8 cellular contexts compared by ENCODE assay signal in the genomic region with DNA sequence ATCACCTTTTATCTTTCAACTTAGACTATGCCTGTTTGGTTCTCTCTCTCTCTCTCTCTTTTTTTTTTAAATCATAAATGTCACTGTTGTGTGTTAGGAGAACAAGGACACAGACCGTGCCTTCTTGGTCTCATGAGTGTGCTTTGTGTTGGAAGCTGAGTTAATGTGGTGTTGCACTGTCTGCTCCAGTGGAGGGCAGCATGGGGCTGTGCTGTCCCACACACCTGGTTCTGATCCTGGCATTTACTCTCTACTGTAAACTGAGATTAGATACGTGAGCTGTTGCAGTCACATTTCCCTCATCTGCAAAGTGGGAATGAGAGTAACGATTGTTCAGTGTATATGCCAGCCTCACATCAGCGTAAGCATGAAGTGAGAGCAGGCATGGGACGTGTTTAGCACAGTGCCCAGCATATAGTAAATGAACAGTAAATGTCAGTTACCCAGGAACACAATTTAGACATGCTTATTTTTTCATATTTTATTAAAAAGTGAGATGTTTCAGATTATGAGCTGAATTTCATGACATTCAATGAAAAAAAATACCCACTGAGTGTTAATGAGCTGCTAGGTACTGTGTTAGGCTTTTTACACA.
A peak's percentile ranks its signal among the peaks of the same experiment; 100 is the strongest.
DNase-seq lines count a peak whose midpoint lies in the region; FAIRE-seq and TF ChIP-seq lines count a peak whose summit lies in the region.

No MANE protein-coding gene starts in this region.

- H2BK15ac ChIP-seq in H1 (ENCODE audit: low read length) = no peak overlapping the region

- no peak overlapping the region; the same call in 1 of the 2 replicates for H4K8ac ChIP-seq in H1 (ENCODE audit: extremely low read depth, insufficient read depth, low read length)

- H3K79me2 ChIP-seq in H1 (ENCODE audit: control insufficient read depth in 1 of 2, insufficient read depth in 2 of 2, low read length in 2 of 2) (no peaks in the 10 kb centered on the region), osteoblast (ENCODE audit: insufficient read depth, low read length) (no peaks in the 10 kb centered on the region)

- no peak overlapping the region for H2BK120ac ChIP-seq in H1 (replicated peaks; ENCODE audit: low read depth, low read length)

- H2AFZ ChIP-seq in H1 (ENCODE audit: low read length) (no peak overlapping the region), osteoblast (ENCODE audit: low read length) (no peak overlapping the region)

- in situ Hi-C loops in ACHN (cut with HindIII; ENCODE audit: low pct_ligation_motif_present, low pct_unique_long_range_greater_than_20kb, low sequenced_read_pairs) = no loop called here

- CTCF ChIA-PET in H1 (lab: Charles Lee; ENCODE audit: partially characterized antibody) = interaction anchor here (0.5 to 3.6 kb wide), 48 partner anchors 9 to 615 kb away, joined by 3 to 25 read pairs (median 3); no protein-coding TSS in a partner anchor

- H3K23me2 ChIP-seq in H1 (ENCODE audit: low read depth, low read length) = no peaks in the 10 kb centered on the region

- no peak for TF ChIP-seq POLR2A in H1 (IDR thresholded peaks at IDR 0.05; ENCODE audit: control extremely low read depth in 1 of 2, low read depth in 2 of 2, low read length in 2 of 2)

- H4K5ac ChIP-seq in H1 (ENCODE audit: insufficient read length, low read depth, low read length) = no peak overlapping the region

- peak; percentile 35 for DNase-seq in ACHN
- no peak for DNase-seq in GM12864 (ENCODE audit: low read depth)
- DNase-seq in NCI-H748 treated with DMSO at 0.1 percent for 48 hours (lab: John Stamatoyannopoulos, UW) = peak; percentile 81
- peak; percentile 38 to 57 for DNase-seq in H1 (ENCODE audit: low read depth in 1 of 2, low spot score in 2 of 2)
- peak; percentile 78 for DNase-seq in osteoblast (ENCODE audit: insufficient read length, low spot score, missing footprints)
- DNase-seq in stimulated activated naive CD4-positive, alpha-beta T cell treated with Interleukin-2 at 50 U/mL for 16 hours (lab: John Stamatoyannopoulos, UW) = no peak
- no peak for DNase-seq in epidermal melanocyte (ENCODE audit: insufficient read length, low spot score)
- no peak for DNase-seq in NCI-H1048 (lab: John Stamatoyannopoulos, UW)

- no peak overlapping the region for H3K9ac ChIP-seq in H1 (replicated peaks in 1 of 4; ENCODE audit: extremely low read depth in 1 of 4, low read depth in 3 of 4, low read length in 3 of 4)

- no peak overlapping the region for H3K4ac ChIP-seq in H1 (replicated peaks; ENCODE audit: insufficient read length, low read depth, low read length)

- TF ChIP-seq RAD21 in H1 (IDR thresholded peaks at IDR 0.05 in 1 of 2, conservative IDR thresholded peaks at IDR 0.05 in 1 of 2; ENCODE audit: low read depth in 2 of 2, low read length in 2 of 2) = peak; percentile 95 to 97

- H3K23ac ChIP-seq in H1 (ENCODE audit: insufficient read length) = no peak overlapping the region

- H3K4me3 ChIP-seq in GM12864 (ENCODE audit: low read depth, low read length) (no peak overlapping the region), H1 (ENCODE audit: extremely low read depth in 1 of 4, insufficient read depth in 2 of 4, low read depth in 3 of 4, low read length in 4 of 4) (no peak overlapping the region), osteoblast (ENCODE audit: insufficient read depth, low read length) (no peak overlapping the region)

- H4K91ac ChIP-seq in H1 (replicated peaks; ENCODE audit: insufficient read length, low read length) = no peak overlapping the region

- no peaks in the 10 kb centered on the region; the same call in 1 of the 2 replicates for H3K79me1 ChIP-seq in H1 (ENCODE audit: low read depth, low read length)

- TF ChIP-seq CTCF in GM12864 (IDR thresholded peaks at IDR 0.05; ENCODE audit: low read depth, low read length, missing control alignments) (peak; percentile 62), H1 (IDR thresholded peaks at IDR 0.05; ENCODE audit: control extremely low read depth in 1 of 3, insufficient read depth in 1 of 3, low read depth in 1 of 3, low read length in 3 of 3) (peak; percentile 76 to 94 (median 94)), osteoblast (IDR thresholded peaks at IDR 0.05; ENCODE audit: extremely low read depth, low read depth, low read length) (peak; percentile 83)

- H3K27ac ChIP-seq in H1 (ENCODE audit: low read depth, low read length) = no peak overlapping the region
- H3K27ac ChIP-seq in osteoblast (ENCODE audit: low read depth, low read length) = no peak overlapping the region

- H3K4me1 ChIP-seq in H1 (replicated peaks in 1 of 4; ENCODE audit: control insufficient read depth in 3 of 4, insufficient read depth in 4 of 4, low read length in 3 of 4) = peaks cover 0 to 2% (median 0%) of the 10 kb centered on the region in 4 experiments; a peak in 1 of 7 replicates
- no peaks in the 10 kb centered on the region for H3K4me1 ChIP-seq in osteoblast (ENCODE audit: insufficient read depth, low read length)

- H3K56ac ChIP-seq in H1 (replicated peaks; ENCODE audit: insufficient read length, low read depth, low read length) = no peak overlapping the region

- no peak overlapping the region for H2BK12ac ChIP-seq in H1 (ENCODE audit: low read depth, low read length)

- 65% methylated on average over 5 of the region's 5 CpGs; no CpG with 5 or more reads in 1 of the 2 experiments for WGBS in H1 (ENCODE audit: extremely low coverage in 1 of 2, insufficient coverage in 1 of 2, insufficient read length in 1 of 2, insufficient replicate concordance in 2 of 2, low coverage in 1 of 2, low lambda C conversion rate in 2 of 2, missing lambda C conversion rate in 1 of 2), 2 experiments

- FAIRE-seq in H1 (lab: Jason Lieb, UNC) = peak; percentile 93

- no peak overlapping the region for H2BK5ac ChIP-seq in H1 (ENCODE audit: low read depth, low read length)

- H3K9me3 ChIP-seq in H1 (ENCODE audit: insufficient read depth in 2 of 2, low read depth in 1 of 2, low read length in 1 of 2) (0 out of 4 replicates have a peak, but pooled peaks cover 0 to 2% of the 10 kb centered on the region in 2 experiments), osteoblast (ENCODE audit: low read depth, low read length) (no peaks in the 10 kb centered on the region)

- H2BK20ac ChIP-seq in H1 (ENCODE audit: low read length) = no peak overlapping the region

- H3K36me3 ChIP-seq in H1 (ENCODE audit: control insufficient read depth in 2 of 4, insufficient read depth in 4 of 4, low read length in 3 of 4) (no peaks in the 10 kb centered on the region), osteoblast (ENCODE audit: insufficient read depth, low read length) (no peaks in the 10 kb centered on the region)

- H4K20me1 ChIP-seq in H1 (replicated peaks in 1 of 2; ENCODE audit: control insufficient read depth in 1 of 2, insufficient read depth in 2 of 2, low read length in 2 of 2) (peaks cover 0 to 2% of the 10 kb centered on the region in 2 experiments), osteoblast (ENCODE audit: insufficient read depth, low read length) (no peaks in the 10 kb centered on the region)

- H3K18ac ChIP-seq in H1 (ENCODE audit: extremely low read depth, low read length) = no peak overlapping the region

- H3K27me3 ChIP-seq in H1 (replicated peaks in 1 of 4; ENCODE audit: control insufficient read depth in 3 of 4, extremely low read depth in 1 of 4, insufficient read depth in 3 of 4, low read length in 3 of 4) (no peaks in the 10 kb centered on the region), osteoblast (ENCODE audit: insufficient read depth, low read length) (no peaks in the 10 kb centered on the region)

- H3K4me2 ChIP-seq in H1 (ENCODE audit: insufficient read depth in 1 of 2, low read depth in 2 of 2, low read length in 2 of 2) (no peak overlapping the region), osteoblast (ENCODE audit: insufficient read depth, low read length) (no peak overlapping the region)

- H2AK5ac ChIP-seq in H1 (ENCODE audit: low read depth, low read length) = no peak overlapping the region

- no peak for TF ChIP-seq EP300 in H1 (IDR thresholded peaks at IDR 0.05; ENCODE audit: borderline replicate concordance in 1 of 2, low read depth in 2 of 2, low read length in 2 of 2)

- no peak overlapping the region for H3K14ac ChIP-seq in H1 (ENCODE audit: insufficient read length)

- POLR2A ChIA-PET in H1 (lab: Charles Lee; ENCODE audit: partially characterized antibody) = interaction anchor here (1.2 kb wide), 1 partner anchor 42 kb away, joined by 3 read pairs; no protein-coding TSS in a partner anchor

TF ChIP-seq in H1, 55 proteins besides CTCF, POLR2A, EP300 and RAD21:
- TF ChIP-seq NANOG (IDR thresholded peaks at IDR 0.05; ENCODE audit: insufficient read depth, low read depth, low read length, poor library complexity, severe bottlenecking) (no peak), SIRT6 (IDR thresholded peaks at IDR 0.05; ENCODE audit: low read length) (no peak), SP4 (IDR thresholded peaks at IDR 0.05; ENCODE audit: low read length) (no peak), CBX8 (IDR thresholded peaks at IDR 0.05; ENCODE audit: borderline replicate concordance, low read depth, low read length) (no peak), MAFK (IDR thresholded peaks at IDR 0.05; ENCODE audit: low read depth, low read length) (no peak), GABPA (IDR thresholded peaks at IDR 0.05; ENCODE audit: borderline replicate concordance, insufficient read depth, low read length) (no peak), SRF (IDR thresholded peaks at IDR 0.05; ENCODE audit: low read depth, low read length) (no peak), SIN3A (conservative IDR thresholded peaks at IDR 0.05 in 1 of 2, IDR thresholded peaks at IDR 0.05 in 1 of 2; ENCODE audit: low read depth in 1 of 2, low read length in 2 of 2) (no peak), BACH1 (IDR thresholded peaks at IDR 0.05; ENCODE audit: low read length) (no peak), CTBP2 (IDR thresholded peaks at IDR 0.05; ENCODE audit: borderline replicate concordance, insufficient read depth, insufficient read length, low read length) (no peak), KDM4A (IDR thresholded peaks at IDR 0.05; ENCODE audit: low read depth, low read length, severe bottlenecking) (no peak)
- TF ChIP-seq, protein P1, sequence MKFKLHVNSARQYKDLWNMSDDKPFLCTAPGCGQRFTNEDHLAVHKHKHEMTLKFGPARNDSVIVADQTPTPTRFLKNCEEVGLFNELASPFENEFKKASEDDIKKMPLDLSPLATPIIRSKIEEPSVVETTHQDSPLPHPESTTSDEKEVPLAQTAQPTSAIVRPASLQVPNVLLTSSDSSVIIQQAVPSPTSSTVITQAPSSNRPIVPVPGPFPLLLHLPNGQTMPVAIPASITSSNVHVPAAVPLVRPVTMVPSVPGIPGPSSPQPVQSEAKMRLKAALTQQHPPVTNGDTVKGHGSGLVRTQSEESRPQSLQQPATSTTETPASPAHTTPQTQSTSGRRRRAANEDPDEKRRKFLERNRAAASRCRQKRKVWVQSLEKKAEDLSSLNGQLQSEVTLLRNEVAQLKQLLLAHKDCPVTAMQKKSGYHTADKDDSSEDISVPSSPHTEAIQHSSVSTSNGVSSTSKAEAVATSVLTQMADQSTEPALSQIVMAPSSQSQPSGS (IDR thresholded peaks at IDR 0.05; ENCODE audit: low read length) = no peak

Comparison
In these comparisons a context has a peak if more than half of its experiments do, and no peak if none do; other contexts are left out.
1. DNase-seq: peak in ACHN (single experiment), NCI-H748 treated with DMSO at 0.1 percent for 48 hours (single experiment), H1 (2 of 2) and osteoblast (single experiment); none in GM12864 (single experiment), stimulated activated naive CD4-positive, alpha-beta T cell treated with Interleukin-2 at 50 U/mL for 16 hours (single experiment), epidermal melanocyte (single experiment) and NCI-H1048 (single experiment).
2. Peak in every context shown above with its lines, with median percentiles within 50 percentile points of each other: CTCF ChIP-seq.